8 cellular contexts compared by ENCODE assay signal in the genomic region with DNA sequence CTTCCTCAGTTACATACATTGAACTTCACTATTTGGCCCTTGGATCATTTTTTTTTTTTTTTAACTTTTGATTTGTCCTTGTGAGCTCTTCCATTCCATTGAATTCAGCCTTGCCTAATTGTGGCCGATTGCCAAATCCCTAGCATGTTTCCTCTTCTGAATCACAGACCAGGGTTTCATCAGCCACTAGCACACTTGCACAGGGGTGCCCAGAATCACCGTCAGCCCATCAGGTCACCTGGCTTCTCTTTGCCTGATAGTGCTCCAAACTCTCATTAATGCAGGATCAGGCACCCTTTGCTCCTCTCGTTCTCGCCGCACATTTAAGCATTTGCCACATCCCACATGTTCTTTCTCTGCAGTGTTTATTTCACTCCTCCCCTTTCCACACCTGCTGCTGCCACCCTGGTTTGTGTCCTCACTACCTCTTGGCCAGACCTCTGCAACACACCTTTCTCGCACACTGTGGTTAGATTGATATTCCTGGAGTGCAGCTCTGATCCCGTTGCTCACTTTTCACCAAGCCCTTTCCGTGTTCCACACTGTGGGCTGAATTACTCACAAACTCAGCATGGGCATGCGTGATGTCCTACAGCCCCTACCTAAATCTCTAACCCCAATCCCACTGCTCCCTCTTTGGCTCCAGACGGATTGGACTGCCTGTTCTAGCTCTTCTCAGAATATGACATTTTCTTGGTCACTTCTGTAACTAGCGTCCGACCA. TPM values are rescaled to one million over a fixed set of nuclear protein-coding genes. Genes with fewer than 3 reads are reported as not detected.
DNase-seq lines count a peak whose midpoint lies in the region; ATAC-seq, FAIRE-seq and TF ChIP-seq lines count a peak whose summit lies in the region.

No MANE protein-coding gene starts in this region.

- peak overlapping the region; percentile 69 for H3K4me2 ChIP-seq in GM23248 (ENCODE audit: unreplicated experiment)
- peak overlapping the region; percentile 34 for H3K4me2 ChIP-seq in smooth muscle cell

- peaks cover 63% of the 10 kb centered on the region for H3K4me1 Mint-ChIP-seq in T-helper 17 cell

- H3K4me1 ChIP-seq in GM23248 (ENCODE audit: insufficient read depth) (peaks cover 25% of the 10 kb centered on the region), left ventricle myocardium inferior (peaks cover 100% of the 10 kb centered on the region), smooth muscle cell (ENCODE audit: low read depth) (peaks cover 3% of the 10 kb centered on the region)

- no peak for FAIRE-seq in GM19239 (lab: Jason Lieb, UNC)

- H3F3A ChIP-seq in GM23248 (ENCODE audit: insufficient read depth) (peaks cover 22% of the 10 kb centered on the region), smooth muscle cell (ENCODE audit: low read depth) (no peaks in the 10 kb centered on the region)

- peaks cover 13% of the 10 kb centered on the region for H3K36me3 Mint-ChIP-seq in T-helper 17 cell (ENCODE audit: low read depth)

- H4K20me1 ChIP-seq in GM23248 (ENCODE audit: insufficient read depth) = no peaks in the 10 kb centered on the region
- peaks cover 68% of the 10 kb centered on the region for H4K20me1 ChIP-seq in smooth muscle cell (ENCODE audit: low read depth)

- H3K27me3 Mint-ChIP-seq in T-helper 17 cell = no peaks in the 10 kb centered on the region

- H3K27ac ChIP-seq in GM23248 = peak overlapping the region; percentile 78
- H3K27ac ChIP-seq in left ventricle myocardium inferior (replicated peaks) = peak overlapping the region; percentile 79
- no peak overlapping the region for H3K27ac ChIP-seq in smooth muscle cell (ENCODE audit: low read depth)

- in situ Hi-C loops in GM23248 (cut with MboI) = no loop called here

- H3K36me3 ChIP-seq in GM23248 (ENCODE audit: low read depth) (peaks cover 23% of the 10 kb centered on the region; the same call in 1 of the 2 replicates), left ventricle myocardium inferior (peaks cover 37% of the 10 kb centered on the region), smooth muscle cell (ENCODE audit: low read depth) (no peaks in the 10 kb centered on the region)

- peak overlapping the region; percentile 50 for H3K4me3 ChIP-seq in GM23248
- H3K4me3 ChIP-seq in left ventricle myocardium inferior = peak overlapping the region; percentile 39
- H3K4me3 ChIP-seq in smooth muscle cell = no peak overlapping the region

- H3K27ac Mint-ChIP-seq in T-helper 17 cell = peak overlapping the region; percentile 71

- TF ChIP-seq CTCF in left ventricle myocardium inferior (IDR thresholded peaks at IDR 0.05; ENCODE audit: borderline replicate concordance) = no peak
- no peak for TF ChIP-seq CTCF in smooth muscle cell (IDR thresholded peaks at IDR 0.05; ENCODE audit: borderline replicate concordance, insufficient read depth, poor library complexity, severe bottlenecking)

- WGBS in GM23248 (ENCODE audit: low coverage in 1 of 2, low lambda C conversion rate in 2 of 2, missing lambda C conversion rate in 2 of 2), 2 experiments = 68 to 69% methylated on average over 12 of the region's 12 CpGs
- 75% methylated on average over 12 of the region's 12 CpGs for WGBS in smooth muscle cell (ENCODE audit: low lambda C conversion rate)

- ATAC-seq in T-helper 17 cell = no peak
- ATAC-seq in HG03159 (IDR thresholded peaks at IDR 0.05; ENCODE audit: unreplicated experiment) = no peak

- peak overlapping the region; percentile 35 for H3K9ac ChIP-seq in GM23248
- no peak overlapping the region for H3K9ac ChIP-seq in smooth muscle cell (ENCODE audit: low read depth)

- DNase-seq in GM23248 (peak; percentile 91), T-helper 17 cell (no peak), left ventricle myocardium inferior (peak; percentile 34), smooth muscle cell (lab: John Stamatoyannopoulos, UW; ENCODE audit: unreplicated experiment) (no peak), HuH-7.5 (ENCODE audit: low spot score) (no peak), D341Med (ENCODE audit: low spot score) (no peak), GM19239 (ENCODE audit: insufficient read length, low spot score) (no peak)

- peak overlapping the region; percentile 59 for H3K4me3 Mint-ChIP-seq in T-helper 17 cell

- intact Hi-C loops in left ventricle myocardium inferior (cut with micrococcal nuclease) = no loop called here

- H3K9me3 ChIP-seq in GM23248 (ENCODE audit: low read depth) (no peaks in the 10 kb centered on the region), T-helper 17 cell (ENCODE audit: control insufficient read depth, low read length, poor library complexity, severe bottlenecking) (no peaks in the 10 kb centered on the region), left ventricle myocardium inferior (replicated peaks) (peaks cover 11% of the 10 kb centered on the region), smooth muscle cell (replicated peaks; ENCODE audit: low read depth) (no peaks in the 10 kb centered on the region)

- H2AFZ ChIP-seq in GM23248 (peak overlapping the region; percentile 58), smooth muscle cell (ENCODE audit: low read depth) (no peak overlapping the region)

- peaks cover 98% of the 10 kb centered on the region for H3K79me2 ChIP-seq in GM23248 (ENCODE audit: insufficient read depth)
- peaks cover 46% of the 10 kb centered on the region for H3K79me2 ChIP-seq in smooth muscle cell (ENCODE audit: low read depth)

- no peaks in the 10 kb centered on the region for H3K9me2 ChIP-seq in GM23248 (ENCODE audit: insufficient read depth)

- H3K27me3 ChIP-seq in GM23248 (replicated peaks; ENCODE audit: insufficient read depth) = no peaks in the 10 kb centered on the region
- no peaks in the 10 kb centered on the region for H3K27me3 ChIP-seq in left ventricle myocardium inferior (ENCODE audit: low read depth)
- no peaks in the 10 kb centered on the region for H3K27me3 ChIP-seq in smooth muscle cell (ENCODE audit: low read depth)

RNA-seq across cellular contexts. Expression of a gene that starts 9.8 kb away (rescaled TPM):
- total RNA-seq in GM23248 (2014; rRNA removed; shearing (Covaris generic)) = 14.4 and 28.3 TPM in 2 replicates
- polyA plus RNA-seq in GM23248 (2016; fragmentation: Nextera tagmentation; extraction: Ambion mirVana) = 8.4 and 9.7 TPM in 2 replicates
- 100 to 1,000 TPM; 212 to 306 TPM for total RNA-seq in T-helper 17 cell
- total RNA-seq in left ventricle myocardium inferior = 132 TPM
- total RNA-seq in smooth muscle cell = 33.2 and 63.6 TPM in 2 replicates
- polyA plus RNA-seq in smooth muscle cell = 5.3 and 7.5 TPM in 2 replicates

Comparison
In these comparisons a context has a peak if more than half of its experiments do, and no peak if none do; other contexts are left out.
1. DNase-seq: peak in GM23248 (single experiment) and left ventricle myocardium inferior (single experiment); none in T-helper 17 cell (0 of 3), smooth muscle cell (single experiment), HuH-7.5 (single experiment), D341Med (single experiment) and GM19239 (single experiment).